Comparison of ENCODE assay signal across 30 cellular contexts in the genomic region with DNA sequence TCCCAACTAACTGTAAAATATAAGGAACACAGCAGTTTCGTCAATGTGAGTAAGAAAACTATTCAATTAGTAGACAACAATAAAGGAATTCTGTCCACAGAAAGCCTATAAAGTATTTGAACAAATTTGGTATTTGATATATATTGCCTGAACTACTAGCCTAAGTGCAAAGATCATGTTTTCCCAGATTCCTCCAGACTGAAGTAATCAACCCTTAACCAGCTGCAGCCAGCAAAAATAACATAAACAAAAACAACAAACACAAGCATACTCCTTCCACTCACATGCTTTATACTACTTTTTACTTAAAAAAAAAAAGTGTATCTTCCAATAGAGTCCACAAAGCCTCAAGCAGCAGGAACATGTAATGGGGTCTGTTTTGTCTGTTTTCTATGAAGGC.
"Had no signal": no experiment of that assay in that cellular context is flagged by ENCODE, and none has a peak within 500 bp of the region (broad histone marks: within the 10 kb centered on the region; RNA-seq: fewer than 3 reads in every experiment).

No MANE protein-coding gene starts in this region.

- H3K36me3 ChIP-seq: neural progenitor cell, ovary, spleen, suprapubic skin, tibial artery, transverse colon, upper lobe of right lung, uterus had no signal

- H3K27ac ChIP-seq: neural progenitor cell, ovary, parathyroid adenoma, psoas muscle, skin epidermis, spleen, suprapubic skin, testis, tibial artery, transverse colon, upper lobe of right lung, uterus had no signal

- H3K36me3 Mint-ChIP-seq: naive thymus-derived CD8-positive, alpha-beta T cell; natural killer cell treated with Interleukin-12 subunit alpha and Interleukin-12 subunit beta and Interleukin-15 and Interleukin-18, amount 100 ng/mL, for 72 hours; neural progenitor cell; stimulated activated memory B cell treated with anti-CD40 and anti-IgM and Interleukin-4, amounts not matched to agents 10 μg/mL and 1 μg/mL and 100 μg/mL, for 72 hours; type B pancreatic cell had no signal

- H3K27me3 ChIP-seq: neural progenitor cell, ovary, spleen, suprapubic skin, testis, transverse colon, upper lobe of right lung, uterus had no signal

- H3K27me3 Mint-ChIP-seq: progenitor cell of endocrine pancreas, type B pancreatic cell had no signal

- H3K9me3 ChIP-seq: ovary, psoas muscle, spleen, suprapubic skin, testis, tibial artery, transverse colon, upper lobe of right lung, uterus had no signal

- DNase-seq: naive thymus-derived CD8-positive, alpha-beta T cell; occipital lobe; ovary; posterior cingulate gyrus; psoas muscle; right cardiac atrium; spleen; stimulated activated CD4-positive, alpha-beta T cell treated with anti-CD3 and anti-CD28 coated beads, Interleukin-12 subunit alpha, Interleukin-12 subunit beta, amount 100 ng/mL, for 4 hours; stimulated activated CD4-positive, alpha-beta T cell treated with anti-CD3 and anti-CD28 coated beads, Interleukin-1b, Interleukin-23, amount 100 ng/mL, for 48 hours; stimulated activated CD4-positive, alpha-beta T cell treated with anti-CD3 and anti-CD28 coated beads, Interleukin-4, amount 100 ng/mL, for 1 hour; stimulated activated CD4-positive, alpha-beta T cell treated with anti-CD3 and anti-CD28 coated beads, Interleukin-4, amount 100 ng/mL, for 4 hours; stimulated activated CD8-positive, alpha-beta memory T cell treated with anti-CD3 and anti-CD28 coated beads, Interleukin-4, amount 100 ng/mL, for 48 hours; stimulated activated naive CD4-positive, alpha-beta T cell; stimulated activated naive CD8-positive, alpha-beta T cell treated with anti-CD3 and anti-CD28 coated beads, Interleukin-15, amount 100 ng/mL, for 72 hours; stimulated activated naive CD8-positive, alpha-beta T cell treated with anti-CD3 and anti-CD28 coated beads, Interleukin-15, Interleukin-2, amounts not matched to agents 100 U/mL and 50 U/mL, for 24 hours; substantia nigra; testis; tibial artery; transverse colon; upper lobe of right lung; uterus had no signal

- H3K4me3 ChIP-seq: neural progenitor cell, ovary, psoas muscle, skin epidermis, smooth muscle cell, spleen, suprapubic skin, testis, tibial artery, transverse colon, upper lobe of right lung, uterus had no signal

- H3K4me3 Mint-ChIP-seq: naive thymus-derived CD8-positive, alpha-beta T cell; natural killer cell treated with Interleukin-12 subunit alpha and Interleukin-12 subunit beta and Interleukin-15 and Interleukin-18, amount 100 ng/mL, for 72 hours; neural progenitor cell; stimulated activated memory B cell treated with anti-CD40 and anti-IgM and Interleukin-4, amounts not matched to agents 10 μg/mL and 1 μg/mL and 100 μg/mL, for 72 hours; stimulated activated naive CD8-positive, alpha-beta T cell treated with anti-CD3 and anti-CD28 coated beads, Interleukin-15, amount 100 ng/mL, for 72 hours; type B pancreatic cell had no signal

- H3K9ac ChIP-seq: neural progenitor cell, parathyroid adenoma had no signal

- H3K27ac Mint-ChIP-seq: naive thymus-derived CD8-positive, alpha-beta T cell; natural killer cell treated with Interleukin-12 subunit alpha and Interleukin-12 subunit beta and Interleukin-15 and Interleukin-18, amount 100 ng/mL, for 72 hours; neural progenitor cell; progenitor cell of endocrine pancreas; stimulated activated memory B cell treated with anti-CD40 and anti-IgM and Interleukin-4, amounts not matched to agents 10 μg/mL and 1 μg/mL and 100 μg/mL, for 72 hours; stimulated activated naive CD8-positive, alpha-beta T cell treated with anti-CD3 and anti-CD28 coated beads, Interleukin-15, amount 100 ng/mL, for 72 hours; type B pancreatic cell had no signal

- H3K4me1 ChIP-seq: neural progenitor cell, parathyroid adenoma, psoas muscle, spleen, suprapubic skin, testis, tibial artery, transverse colon, upper lobe of right lung, uterus had no signal

- H3K4me1 Mint-ChIP-seq: naive thymus-derived CD8-positive, alpha-beta T cell; neural progenitor cell; stimulated activated memory B cell treated with anti-CD40 and anti-IgM and Interleukin-4, amounts not matched to agents 10 μg/mL and 1 μg/mL and 100 μg/mL, for 72 hours; stimulated activated naive CD8-positive, alpha-beta T cell treated with anti-CD3 and anti-CD28 coated beads, Interleukin-15, amount 100 ng/mL, for 72 hours had no signal

- H3K9me3 Mint-ChIP-seq: natural killer cell treated with Interleukin-12 subunit alpha and Interleukin-12 subunit beta and Interleukin-15 and Interleukin-18, amount 100 ng/mL, for 72 hours; neural progenitor cell; stimulated activated memory B cell treated with anti-CD40 and anti-IgM and Interleukin-4, amounts not matched to agents 10 μg/mL and 1 μg/mL and 100 μg/mL, for 72 hours had no signal
